Comparison of ENCODE assay signal across 1 cellular context in the genomic region with DNA sequence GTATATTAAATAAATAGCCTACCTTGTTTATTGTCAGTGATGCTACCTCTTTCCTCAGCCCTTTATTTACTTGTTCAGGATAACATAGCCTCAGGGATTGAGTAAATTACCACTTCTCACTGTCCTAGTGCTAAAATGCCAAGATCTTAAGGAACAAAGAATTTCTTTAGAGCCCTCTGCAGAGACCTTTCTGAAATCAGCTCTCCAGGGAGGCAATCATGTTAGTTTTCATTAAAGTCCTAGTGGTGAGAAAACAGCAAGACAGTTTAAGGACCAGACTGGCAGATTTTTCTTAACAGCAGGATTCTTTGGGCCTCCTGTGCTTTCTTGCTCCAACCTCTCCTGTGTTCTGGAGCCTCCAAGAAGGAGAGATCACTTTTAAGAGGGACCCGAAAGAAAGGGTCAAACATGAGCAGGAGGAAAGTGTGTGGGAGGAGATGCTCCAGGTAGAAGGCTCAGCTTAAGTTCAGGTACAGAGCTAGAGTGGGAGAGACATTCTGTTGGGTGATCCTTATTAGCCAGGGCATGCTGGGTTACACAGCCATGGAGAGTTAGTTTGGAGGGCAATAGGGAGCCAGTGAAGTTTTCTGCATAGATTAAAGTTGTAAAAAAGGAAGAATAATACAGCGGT.
TF ChIP-seq lines count a peak whose summit lies in the region.

No MANE protein-coding gene starts in this region.

TF ChIP-seq in WTC11, 78 proteins besides CTCF, POLR2A, EP300 and RAD21:
- TF ChIP-seq IRF2 (CRISPR knock-in tag; IDR thresholded peaks at IDR 0.05; ENCODE audit: borderline replicate concordance, low read depth) (no peak), TEAD1 (CRISPR knock-in tag; IDR thresholded peaks at IDR 0.05) (no peak), CREM (CRISPR knock-in tag; IDR thresholded peaks at IDR 0.05) (no peak), ATF1 (CRISPR knock-in tag; IDR thresholded peaks at IDR 0.05) (no peak), SMAD4 (CRISPR knock-in tag; IDR thresholded peaks at IDR 0.05) (no peak), E2F1 (CRISPR knock-in tag; IDR thresholded peaks at IDR 0.05) (no peak), USF2 (CRISPR knock-in tag; IDR thresholded peaks at IDR 0.05) (no peak), PRRX2 (CRISPR knock-in tag; IDR thresholded peaks at IDR 0.05) (no peak), ARID4B (CRISPR knock-in tag; IDR thresholded peaks at IDR 0.05; ENCODE audit: borderline replicate concordance) (no peak), ZNF512 (CRISPR knock-in tag; IDR thresholded peaks at IDR 0.05; ENCODE audit: borderline replicate concordance) (no peak), NFE2L1 (CRISPR knock-in tag; IDR thresholded peaks at IDR 0.05) (no peak), GRHL2 (CRISPR knock-in tag; IDR thresholded peaks at IDR 0.05; ENCODE audit: insufficient replicate concordance, severe bottlenecking) (no peak), ATF3 (CRISPR knock-in tag; conservative IDR thresholded peaks at IDR 0.05) (no peak), TEAD4 (CRISPR knock-in tag; IDR thresholded peaks at IDR 0.05) (no peak), CREB1 (CRISPR knock-in tag; IDR thresholded peaks at IDR 0.05) (no peak), ZNF121 (CRISPR knock-in tag; IDR thresholded peaks at IDR 0.05) (no peak), FOXP1 (CRISPR knock-in tag; IDR thresholded peaks at IDR 0.05; ENCODE audit: borderline replicate concordance) (no peak)
- TF ChIP-seq, protein P1, sequence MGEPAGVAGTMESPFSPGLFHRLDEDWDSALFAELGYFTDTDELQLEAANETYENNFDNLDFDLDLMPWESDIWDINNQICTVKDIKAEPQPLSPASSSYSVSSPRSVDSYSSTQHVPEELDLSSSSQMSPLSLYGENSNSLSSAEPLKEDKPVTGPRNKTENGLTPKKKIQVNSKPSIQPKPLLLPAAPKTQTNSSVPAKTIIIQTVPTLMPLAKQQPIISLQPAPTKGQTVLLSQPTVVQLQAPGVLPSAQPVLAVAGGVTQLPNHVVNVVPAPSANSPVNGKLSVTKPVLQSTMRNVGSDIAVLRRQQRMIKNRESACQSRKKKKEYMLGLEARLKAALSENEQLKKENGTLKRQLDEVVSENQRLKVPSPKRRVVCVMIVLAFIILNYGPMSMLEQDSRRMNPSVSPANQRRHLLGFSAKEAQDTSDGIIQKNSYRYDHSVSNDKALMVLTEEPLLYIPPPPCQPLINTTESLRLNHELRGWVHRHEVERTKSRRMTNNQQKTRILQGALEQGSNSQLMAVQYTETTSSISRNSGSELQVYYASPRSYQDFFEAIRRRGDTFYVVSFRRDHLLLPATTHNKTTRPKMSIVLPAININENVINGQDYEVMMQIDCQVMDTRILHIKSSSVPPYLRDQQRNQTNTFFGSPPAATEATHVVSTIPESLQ (CRISPR knock-in tag; IDR thresholded peaks at IDR 0.05), result no peak
- TF ChIP-seq, protein P2, sequence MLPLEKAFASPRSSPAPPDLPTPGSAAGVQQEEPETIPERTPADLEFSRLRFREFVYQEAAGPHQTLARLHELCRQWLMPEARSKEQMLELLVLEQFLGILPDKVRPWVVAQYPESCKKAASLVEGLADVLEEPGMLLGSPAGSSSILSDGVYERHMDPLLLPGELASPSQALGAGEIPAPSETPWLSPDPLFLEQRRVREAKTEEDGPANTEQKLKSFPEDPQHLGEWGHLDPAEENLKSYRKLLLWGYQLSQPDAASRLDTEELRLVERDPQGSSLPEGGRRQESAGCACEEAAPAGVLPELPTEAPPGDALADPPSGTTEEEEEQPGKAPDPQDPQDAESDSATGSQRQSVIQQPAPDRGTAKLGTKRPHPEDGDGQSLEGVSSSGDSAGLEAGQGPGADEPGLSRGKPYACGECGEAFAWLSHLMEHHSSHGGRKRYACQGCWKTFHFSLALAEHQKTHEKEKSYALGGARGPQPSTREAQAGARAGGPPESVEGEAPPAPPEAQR (CRISPR knock-in tag; IDR thresholded peaks at IDR 0.05), result no peak
TF ChIP-seq in WTC11: peak in this region for 0.
